Comparison of ENCODE assay signal across 1 cellular context in genomic region chr5:169197343-169197742, GRCh38.
TF ChIP-seq lines count a peak whose summit lies in the region.

No MANE protein-coding gene starts in this region.

TF ChIP-seq in HCT116, 20 proteins besides CTCF, POLR2A, EP300 and RAD21 (continued from another document):
- TF ChIP-seq, protein P1, sequence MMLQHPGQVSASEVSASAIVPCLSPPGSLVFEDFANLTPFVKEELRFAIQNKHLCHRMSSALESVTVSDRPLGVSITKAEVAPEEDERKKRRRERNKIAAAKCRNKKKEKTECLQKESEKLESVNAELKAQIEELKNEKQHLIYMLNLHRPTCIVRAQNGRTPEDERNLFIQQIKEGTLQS (IDR thresholded peaks at IDR 0.05): no peak
- no peak for TF ChIP-seq ZFX (IDR thresholded peaks at IDR 0.05)
- TF ChIP-seq ZNF274 (IDR thresholded peaks at IDR 0.05; ENCODE audit: low read depth, low read length): no peak
- no peak for TF ChIP-seq MAX (IDR thresholded peaks at IDR 0.05)
- no peak for TF ChIP-seq ELF1 (IDR thresholded peaks at IDR 0.05; ENCODE audit: borderline replicate concordance, low read depth)
- TF ChIP-seq EZH2phosphoT487 (IDR thresholded peaks at IDR 0.05; ENCODE audit: borderline replicate concordance): no peak
- TF ChIP-seq YY1 (IDR thresholded peaks at IDR 0.05; ENCODE audit: extremely low read depth, insufficient replicate concordance, low read depth, low read length): no peak
- no peak for TF ChIP-seq SIN3A (IDR thresholded peaks at IDR 0.05; ENCODE audit: low read depth)
- TF ChIP-seq FOSL1 (IDR thresholded peaks at IDR 0.05; ENCODE audit: low read depth): no peak
- TF ChIP-seq TCF7L2 (IDR thresholded peaks at IDR 0.05; ENCODE audit: borderline replicate concordance, extremely low read depth, insufficient read depth, insufficient read length): no peak
- TF ChIP-seq, protein P2, sequence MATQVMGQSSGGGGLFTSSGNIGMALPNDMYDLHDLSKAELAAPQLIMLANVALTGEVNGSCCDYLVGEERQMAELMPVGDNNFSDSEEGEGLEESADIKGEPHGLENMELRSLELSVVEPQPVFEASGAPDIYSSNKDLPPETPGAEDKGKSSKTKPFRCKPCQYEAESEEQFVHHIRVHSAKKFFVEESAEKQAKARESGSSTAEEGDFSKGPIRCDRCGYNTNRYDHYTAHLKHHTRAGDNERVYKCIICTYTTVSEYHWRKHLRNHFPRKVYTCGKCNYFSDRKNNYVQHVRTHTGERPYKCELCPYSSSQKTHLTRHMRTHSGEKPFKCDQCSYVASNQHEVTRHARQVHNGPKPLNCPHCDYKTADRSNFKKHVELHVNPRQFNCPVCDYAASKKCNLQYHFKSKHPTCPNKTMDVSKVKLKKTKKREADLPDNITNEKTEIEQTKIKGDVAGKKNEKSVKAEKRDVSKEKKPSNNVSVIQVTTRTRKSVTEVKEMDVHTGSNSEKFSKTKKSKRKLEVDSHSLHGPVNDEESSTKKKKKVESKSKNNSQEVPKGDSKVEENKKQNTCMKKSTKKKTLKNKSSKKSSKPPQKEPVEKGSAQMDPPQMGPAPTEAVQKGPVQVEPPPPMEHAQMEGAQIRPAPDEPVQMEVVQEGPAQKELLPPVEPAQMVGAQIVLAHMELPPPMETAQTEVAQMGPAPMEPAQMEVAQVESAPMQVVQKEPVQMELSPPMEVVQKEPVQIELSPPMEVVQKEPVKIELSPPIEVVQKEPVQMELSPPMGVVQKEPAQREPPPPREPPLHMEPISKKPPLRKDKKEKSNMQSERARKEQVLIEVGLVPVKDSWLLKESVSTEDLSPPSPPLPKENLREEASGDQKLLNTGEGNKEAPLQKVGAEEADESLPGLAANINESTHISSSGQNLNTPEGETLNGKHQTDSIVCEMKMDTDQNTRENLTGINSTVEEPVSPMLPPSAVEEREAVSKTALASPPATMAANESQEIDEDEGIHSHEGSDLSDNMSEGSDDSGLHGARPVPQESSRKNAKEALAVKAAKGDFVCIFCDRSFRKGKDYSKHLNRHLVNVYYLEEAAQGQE (IDR thresholded peaks at IDR 0.05; ENCODE audit: low read depth): no peak
